ENCODE assay signal across 1 cellular context in genomic region chr16:88454315-88455057, GRCh38.
TF ChIP-seq lines count a peak whose summit lies in the region.

No MANE protein-coding gene starts in this region.

TF ChIP-seq in HepG2, 621 proteins besides CTCF, POLR2A, EP300 and RAD21 (continued from another document and continues in another):
- TF ChIP-seq ZNF362 (CRISPR knock-in tag; IDR thresholded peaks at IDR 0.05; ENCODE audit: borderline replicate concordance) (no peak), ZNF232 (CRISPR knock-in tag; IDR thresholded peaks at IDR 0.05; ENCODE audit: borderline replicate concordance) (no peak), ZNF691 (CRISPR knock-in tag; IDR thresholded peaks at IDR 0.05; ENCODE audit: borderline replicate concordance, low read depth) (no peak), CREBL2 (CRISPR knock-in tag; IDR thresholded peaks at IDR 0.05; ENCODE audit: borderline replicate concordance) (no peak), ZNF484 (CRISPR knock-in tag; IDR thresholded peaks at IDR 0.05; ENCODE audit: borderline replicate concordance, low read depth) (no peak), TAF1 (CRISPR knock-in tag; IDR thresholded peaks at IDR 0.05) (no peak; the same call in 1 of the 2 replicates), ZNF160 (CRISPR knock-in tag; IDR thresholded peaks at IDR 0.05) (no peak), ZFX (CRISPR knock-in tag; IDR thresholded peaks at IDR 0.05; ENCODE audit: low read depth) (no peak), ZFY (CRISPR knock-in tag; IDR thresholded peaks at IDR 0.05) (no peak), RCOR2 (CRISPR knock-in tag; IDR thresholded peaks at IDR 0.05) (no peak), PAX8 (CRISPR knock-in tag; IDR thresholded peaks at IDR 0.05; ENCODE audit: borderline replicate concordance) (no peak), MTA1 (CRISPR knock-in tag; IDR thresholded peaks at IDR 0.05; ENCODE audit: borderline replicate concordance) (peak; percentile 16; the same call in 1 of the 2 replicates), FOXC1 (CRISPR knock-in tag; IDR thresholded peaks at IDR 0.05; ENCODE audit: borderline replicate concordance) (peak; percentile 59; the same call in 1 of the 2 replicates), ZSCAN20 (CRISPR knock-in tag; IDR thresholded peaks at IDR 0.05; ENCODE audit: borderline replicate concordance) (no peak), ZNF34 (CRISPR knock-in tag; IDR thresholded peaks at IDR 0.05; ENCODE audit: borderline replicate concordance) (no peak), SMAD1 (CRISPR knock-in tag; IDR thresholded peaks at IDR 0.05; ENCODE audit: borderline replicate concordance, low read depth) (no peak), AHR (CRISPR knock-in tag; IDR thresholded peaks at IDR 0.05) (no peak), EEA1 (CRISPR knock-in tag; IDR thresholded peaks at IDR 0.05; ENCODE audit: borderline replicate concordance) (no peak), NFKBIZ (CRISPR knock-in tag; IDR thresholded peaks at IDR 0.05) (no peak), ZNF891 (CRISPR knock-in tag; IDR thresholded peaks at IDR 0.05) (peak; percentile 53; the same call in 1 of the 2 replicates), MLXIP (CRISPR knock-in tag; IDR thresholded peaks at IDR 0.05; ENCODE audit: borderline replicate concordance) (no peak), SCMH1 (CRISPR knock-in tag; IDR thresholded peaks at IDR 0.05; ENCODE audit: borderline replicate concordance) (no peak), POLR2G (IDR thresholded peaks at IDR 0.05; ENCODE audit: low read depth, low read length) (no peak), RBM22 (optimal IDR thresholded peaks at IDR 0.05; ENCODE audit: low read length) (no peak), HOXA5 (CRISPR knock-in tag; IDR thresholded peaks at IDR 0.05) (no peak), ISL2 (CRISPR knock-in tag; IDR thresholded peaks at IDR 0.05) (no peak), NPAS2 (CRISPR knock-in tag; IDR thresholded peaks at IDR 0.05; ENCODE audit: borderline replicate concordance) (no peak), ZNF652 (CRISPR knock-in tag; IDR thresholded peaks at IDR 0.05; ENCODE audit: borderline replicate concordance, low read depth) (no peak), RBFOX2 (IDR thresholded peaks at IDR 0.05; ENCODE audit: low read depth, low read length) (peak; percentile 73), HDAC6 (IDR thresholded peaks at IDR 0.05; ENCODE audit: low read depth, low read length) (no peak), SPEN (CRISPR knock-in tag; IDR thresholded peaks at IDR 0.05; ENCODE audit: low read depth) (no peak), ZNF549 (CRISPR knock-in tag; IDR thresholded peaks at IDR 0.05) (no peak), RBM39 (IDR thresholded peaks at IDR 0.05; ENCODE audit: low read depth, low read length, poor library complexity, severe bottlenecking) (no peak), KAT2B (IDR thresholded peaks at IDR 0.05; ENCODE audit: borderline replicate concordance, low read depth, low read length) (no peak), ZNF3 (CRISPR knock-in tag; IDR thresholded peaks at IDR 0.05) (no peak), ZNF773 (CRISPR knock-in tag; IDR thresholded peaks at IDR 0.05; ENCODE audit: borderline replicate concordance) (no peak), ZNF446 (CRISPR knock-in tag; IDR thresholded peaks at IDR 0.05) (no peak), ZNF143 (CRISPR knock-in tag; IDR thresholded peaks at IDR 0.05) (no peak)
- TF ChIP-seq, protein P1, sequence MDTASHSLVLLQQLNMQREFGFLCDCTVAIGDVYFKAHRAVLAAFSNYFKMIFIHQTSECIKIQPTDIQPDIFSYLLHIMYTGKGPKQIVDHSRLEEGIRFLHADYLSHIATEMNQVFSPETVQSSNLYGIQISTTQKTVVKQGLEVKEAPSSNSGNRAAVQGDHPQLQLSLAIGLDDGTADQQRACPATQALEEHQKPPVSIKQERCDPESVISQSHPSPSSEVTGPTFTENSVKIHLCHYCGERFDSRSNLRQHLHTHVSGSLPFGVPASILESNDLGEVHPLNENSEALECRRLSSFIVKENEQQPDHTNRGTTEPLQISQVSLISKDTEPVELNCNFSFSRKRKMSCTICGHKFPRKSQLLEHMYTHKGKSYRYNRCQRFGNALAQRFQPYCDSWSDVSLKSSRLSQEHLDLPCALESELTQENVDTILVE (CRISPR knock-in tag; IDR thresholded peaks at IDR 0.05): no peak
- TF ChIP-seq, protein P2, sequence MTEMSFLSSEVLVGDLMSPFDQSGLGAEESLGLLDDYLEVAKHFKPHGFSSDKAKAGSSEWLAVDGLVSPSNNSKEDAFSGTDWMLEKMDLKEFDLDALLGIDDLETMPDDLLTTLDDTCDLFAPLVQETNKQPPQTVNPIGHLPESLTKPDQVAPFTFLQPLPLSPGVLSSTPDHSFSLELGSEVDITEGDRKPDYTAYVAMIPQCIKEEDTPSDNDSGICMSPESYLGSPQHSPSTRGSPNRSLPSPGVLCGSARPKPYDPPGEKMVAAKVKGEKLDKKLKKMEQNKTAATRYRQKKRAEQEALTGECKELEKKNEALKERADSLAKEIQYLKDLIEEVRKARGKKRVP (CRISPR knock-in tag; IDR thresholded peaks at IDR 0.05): no peak
- TF ChIP-seq, protein P3, sequence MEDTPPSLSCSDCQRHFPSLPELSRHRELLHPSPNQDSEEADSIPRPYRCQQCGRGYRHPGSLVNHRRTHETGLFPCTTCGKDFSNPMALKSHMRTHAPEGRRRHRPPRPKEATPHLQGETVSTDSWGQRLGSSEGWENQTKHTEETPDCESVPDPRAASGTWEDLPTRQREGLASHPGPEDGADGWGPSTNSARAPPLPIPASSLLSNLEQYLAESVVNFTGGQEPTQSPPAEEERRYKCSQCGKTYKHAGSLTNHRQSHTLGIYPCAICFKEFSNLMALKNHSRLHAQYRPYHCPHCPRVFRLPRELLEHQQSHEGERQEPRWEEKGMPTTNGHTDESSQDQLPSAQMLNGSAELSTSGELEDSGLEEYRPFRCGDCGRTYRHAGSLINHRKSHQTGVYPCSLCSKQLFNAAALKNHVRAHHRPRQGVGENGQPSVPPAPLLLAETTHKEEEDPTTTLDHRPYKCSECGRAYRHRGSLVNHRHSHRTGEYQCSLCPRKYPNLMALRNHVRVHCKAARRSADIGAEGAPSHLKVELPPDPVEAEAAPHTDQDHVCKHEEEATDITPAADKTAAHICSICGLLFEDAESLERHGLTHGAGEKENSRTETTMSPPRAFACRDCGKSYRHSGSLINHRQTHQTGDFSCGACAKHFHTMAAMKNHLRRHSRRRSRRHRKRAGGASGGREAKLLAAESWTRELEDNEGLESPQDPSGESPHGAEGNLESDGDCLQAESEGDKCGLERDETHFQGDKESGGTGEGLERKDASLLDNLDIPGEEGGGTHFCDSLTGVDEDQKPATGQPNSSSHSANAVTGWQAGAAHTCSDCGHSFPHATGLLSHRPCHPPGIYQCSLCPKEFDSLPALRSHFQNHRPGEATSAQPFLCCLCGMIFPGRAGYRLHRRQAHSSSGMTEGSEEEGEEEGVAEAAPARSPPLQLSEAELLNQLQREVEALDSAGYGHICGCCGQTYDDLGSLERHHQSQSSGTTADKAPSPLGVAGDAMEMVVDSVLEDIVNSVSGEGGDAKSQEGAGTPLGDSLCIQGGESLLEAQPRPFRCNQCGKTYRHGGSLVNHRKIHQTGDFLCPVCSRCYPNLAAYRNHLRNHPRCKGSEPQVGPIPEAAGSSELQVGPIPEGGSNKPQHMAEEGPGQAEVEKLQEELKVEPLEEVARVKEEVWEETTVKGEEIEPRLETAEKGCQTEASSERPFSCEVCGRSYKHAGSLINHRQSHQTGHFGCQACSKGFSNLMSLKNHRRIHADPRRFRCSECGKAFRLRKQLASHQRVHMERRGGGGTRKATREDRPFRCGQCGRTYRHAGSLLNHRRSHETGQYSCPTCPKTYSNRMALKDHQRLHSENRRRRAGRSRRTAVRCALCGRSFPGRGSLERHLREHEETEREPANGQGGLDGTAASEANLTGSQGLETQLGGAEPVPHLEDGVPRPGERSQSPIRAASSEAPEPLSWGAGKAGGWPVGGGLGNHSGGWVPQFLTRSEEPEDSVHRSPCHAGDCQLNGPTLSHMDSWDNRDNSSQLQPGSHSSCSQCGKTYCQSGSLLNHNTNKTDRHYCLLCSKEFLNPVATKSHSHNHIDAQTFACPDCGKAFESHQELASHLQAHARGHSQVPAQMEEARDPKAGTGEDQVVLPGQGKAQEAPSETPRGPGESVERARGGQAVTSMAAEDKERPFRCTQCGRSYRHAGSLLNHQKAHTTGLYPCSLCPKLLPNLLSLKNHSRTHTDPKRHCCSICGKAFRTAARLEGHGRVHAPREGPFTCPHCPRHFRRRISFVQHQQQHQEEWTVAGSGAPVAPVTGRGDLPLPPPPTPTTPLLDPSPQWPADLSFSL (CRISPR knock-in tag; IDR thresholded peaks at IDR 0.05): no peak
- TF ChIP-seq, protein P4, sequence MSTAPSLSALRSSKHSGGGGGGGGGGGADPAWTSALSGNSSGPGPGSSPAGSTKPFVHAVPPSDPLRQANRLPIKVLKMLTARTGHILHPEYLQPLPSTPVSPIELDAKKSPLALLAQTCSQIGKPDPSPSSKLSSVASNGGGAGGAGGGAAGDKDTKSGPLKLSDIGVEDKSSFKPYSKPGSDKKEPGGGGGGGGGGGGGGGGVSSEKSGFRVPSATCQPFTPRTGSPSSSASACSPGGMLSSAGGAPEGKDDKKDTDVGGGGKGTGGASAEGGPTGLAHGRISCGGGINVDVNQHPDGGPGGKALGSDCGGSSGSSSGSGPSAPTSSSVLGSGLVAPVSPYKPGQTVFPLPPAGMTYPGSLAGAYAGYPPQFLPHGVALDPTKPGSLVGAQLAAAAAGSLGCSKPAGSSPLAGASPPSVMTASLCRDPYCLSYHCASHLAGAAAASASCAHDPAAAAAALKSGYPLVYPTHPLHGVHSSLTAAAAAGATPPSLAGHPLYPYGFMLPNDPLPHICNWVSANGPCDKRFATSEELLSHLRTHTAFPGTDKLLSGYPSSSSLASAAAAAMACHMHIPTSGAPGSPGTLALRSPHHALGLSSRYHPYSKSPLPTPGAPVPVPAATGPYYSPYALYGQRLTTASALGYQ (CRISPR knock-in tag; IDR thresholded peaks at IDR 0.05): no peak
- TF ChIP-seq, protein P5, sequence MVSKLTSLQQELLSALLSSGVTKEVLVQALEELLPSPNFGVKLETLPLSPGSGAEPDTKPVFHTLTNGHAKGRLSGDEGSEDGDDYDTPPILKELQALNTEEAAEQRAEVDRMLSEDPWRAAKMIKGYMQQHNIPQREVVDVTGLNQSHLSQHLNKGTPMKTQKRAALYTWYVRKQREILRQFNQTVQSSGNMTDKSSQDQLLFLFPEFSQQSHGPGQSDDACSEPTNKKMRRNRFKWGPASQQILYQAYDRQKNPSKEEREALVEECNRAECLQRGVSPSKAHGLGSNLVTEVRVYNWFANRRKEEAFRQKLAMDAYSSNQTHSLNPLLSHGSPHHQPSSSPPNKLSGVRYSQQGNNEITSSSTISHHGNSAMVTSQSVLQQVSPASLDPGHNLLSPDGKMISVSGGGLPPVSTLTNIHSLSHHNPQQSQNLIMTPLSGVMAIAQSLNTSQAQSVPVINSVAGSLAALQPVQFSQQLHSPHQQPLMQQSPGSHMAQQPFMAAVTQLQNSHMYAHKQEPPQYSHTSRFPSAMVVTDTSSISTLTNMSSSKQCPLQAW (CRISPR knock-in tag; IDR thresholded peaks at IDR 0.05): 0 out of 2 replicates have a peak, but pooled peaks have one; percentile 8
- TF ChIP-seq, protein P6, sequence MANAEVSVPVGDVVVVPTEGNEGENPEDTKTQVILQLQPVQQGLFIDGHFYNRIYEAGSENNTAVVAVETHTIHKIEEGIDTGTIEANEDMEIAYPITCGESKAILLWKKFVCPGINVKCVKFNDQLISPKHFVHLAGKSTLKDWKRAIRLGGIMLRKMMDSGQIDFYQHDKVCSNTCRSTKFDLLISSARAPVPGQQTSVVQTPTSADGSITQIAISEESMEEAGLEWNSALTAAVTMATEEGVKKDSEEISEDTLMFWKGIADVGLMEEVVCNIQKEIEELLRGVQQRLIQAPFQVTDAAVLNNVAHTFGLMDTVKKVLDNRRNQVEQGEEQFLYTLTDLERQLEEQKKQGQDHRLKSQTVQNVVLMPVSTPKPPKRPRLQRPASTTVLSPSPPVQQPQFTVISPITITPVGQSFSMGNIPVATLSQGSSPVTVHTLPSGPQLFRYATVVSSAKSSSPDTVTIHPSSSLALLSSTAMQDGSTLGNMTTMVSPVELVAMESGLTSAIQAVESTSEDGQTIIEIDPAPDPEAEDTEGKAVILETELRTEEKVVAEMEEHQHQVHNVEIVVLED (CRISPR knock-in tag; IDR thresholded peaks at IDR 0.05; ENCODE audit: borderline replicate concordance): 0 out of 2 replicates have a peak, but pooled peaks have one; percentile 22
